ENCODE assay signal across 21 cellular contexts in the genomic region with DNA sequence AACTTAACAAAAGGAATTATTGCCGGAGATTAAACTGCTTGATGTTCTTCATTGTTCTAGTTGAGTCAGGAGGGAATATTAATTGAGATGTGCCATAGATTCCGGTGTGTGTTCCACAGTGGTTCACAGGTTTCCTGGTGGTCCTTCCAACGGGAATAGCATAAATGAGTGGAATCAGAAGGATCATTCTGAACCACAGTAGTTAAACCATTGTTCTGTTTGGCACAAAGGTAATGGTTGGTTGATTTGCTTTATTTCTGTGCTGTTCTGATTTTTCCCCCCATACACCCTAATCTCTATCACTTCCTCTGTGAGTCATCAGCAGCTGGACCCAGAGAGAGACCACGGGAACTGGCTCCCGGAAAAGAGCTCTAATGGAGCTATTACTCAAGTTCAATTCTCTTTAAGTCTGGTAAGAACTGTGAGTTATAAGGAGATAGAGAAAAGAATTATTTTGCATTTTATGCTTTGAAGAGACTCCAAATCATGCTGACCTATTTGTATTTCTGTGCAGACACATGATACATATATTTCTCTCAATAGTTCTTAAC.
DNase-seq lines count a peak whose midpoint lies in the region; ATAC-seq, FAIRE-seq and TF ChIP-seq lines count a peak whose summit lies in the region.
"Had no signal": no experiment of that assay in that cellular context is flagged by ENCODE, and none has a peak within 500 bp of the region (broad histone marks: within the 10 kb centered on the region; RNA-seq: fewer than 3 reads in every experiment).

No MANE protein-coding gene starts in this region.

- H3K79me2 ChIP-seq in PC-3 (ENCODE audit: low read length), result no peaks in the 10 kb centered on the region
- no peaks in the 10 kb centered on the region for H3K79me2 ChIP-seq in endothelial cell of umbilical vein (ENCODE audit: control insufficient read depth, insufficient read depth, low read length)

- WGBS in neuronal stem cell (ENCODE audit: extremely low coverage in 2 of 2, insufficient read length in 2 of 2, insufficient replicate concordance in 1 of 2), 2 donors, result no CpG with 5 or more reads among the region's 5 CpGs

- H3K27me3 ChIP-seq in PC-3 (ENCODE audit: low read length) (peaks cover 39% of the 10 kb centered on the region), endothelial cell of umbilical vein (ENCODE audit: control insufficient read depth in 2 of 2, insufficient read depth in 2 of 2, low read length in 2 of 2) (no peaks in the 10 kb centered on the region), neuronal stem cell (ENCODE audit: control insufficient read depth in 3 of 3, insufficient read depth in 3 of 3, low read depth in 1 of 3, low read length in 3 of 3) (no peaks in the 10 kb centered on the region)
- H3K27me3 ChIP-seq: cardiac muscle cell, left lung, pancreas had no signal

- CTCF ChIA-PET in PC-3 (lab: Charles Lee), result no interaction called here
- CTCF ChIA-PET in endothelial cell of umbilical vein (lab: Charles Lee), result interaction anchor here (0.6 to 2.3 kb wide), 5 partner anchors 15 to 420 kb away, joined by 3 to 7 read pairs (median 4); no protein-coding TSS in a partner anchor
- CTCF ChIA-PET in activated CD8-positive, alpha-beta memory T cell treated with anti-CD3 and anti-CD28 coated beads, Interleukin-2, amount 10 ng/mL, durations not matched to agents 7 days and 5 days (lab: Charles Lee), result no interaction called here

- H3K27ac Mint-ChIP-seq in activated CD8-positive, alpha-beta memory T cell treated with anti-CD3 and anti-CD28 coated beads, Interleukin-2, amount 10 ng/mL, durations not matched to agents 7 days and 5 days, result no peak overlapping the region
- H3K27ac Mint-ChIP-seq: activated naive CD4-positive, alpha-beta T cell treated with anti-CD3 and anti-CD28 coated beads, Interleukin-2, amount 50 U/mL, for 24 hours had no signal

- no peak overlapping the region for H4K91ac ChIP-seq in neuronal stem cell (ENCODE audit: low read depth, low read length, poor library complexity)

- no peaks in the 10 kb centered on the region for H3K79me1 ChIP-seq in neuronal stem cell (ENCODE audit: low read depth, low read length)

- peaks cover 4% of the 10 kb centered on the region for H3K9me3 Mint-ChIP-seq in activated CD8-positive, alpha-beta memory T cell treated with anti-CD3 and anti-CD28 coated beads, Interleukin-2, amount 10 ng/mL, durations not matched to agents 7 days and 5 days (ENCODE audit: low read depth)

- H3K36me3 ChIP-seq in PC-3 (ENCODE audit: low read depth, low read length), result no peaks in the 10 kb centered on the region
- no peaks in the 10 kb centered on the region for H3K36me3 ChIP-seq in endothelial cell of umbilical vein (ENCODE audit: control insufficient read depth in 2 of 2, extremely low read depth in 1 of 2, insufficient read depth in 2 of 2, low read length in 2 of 2)
- H3K36me3 ChIP-seq in neuronal stem cell (replicated peaks in 1 of 2; ENCODE audit: control insufficient read depth in 2 of 2, insufficient read depth in 2 of 2, low read length in 2 of 2), result no peaks in the 10 kb centered on the region
- H3K36me3 ChIP-seq: cardiac muscle cell, left lung, pancreas had no signal

- FAIRE-seq in endothelial cell of umbilical vein (lab: Jason Lieb, UNC), result peak; percentile 90
- FAIRE-seq: D721Med, pancreas had no signal

- H3K4me1 Mint-ChIP-seq in activated CD8-positive, alpha-beta memory T cell treated with anti-CD3 and anti-CD28 coated beads, Interleukin-2, amount 10 ng/mL, durations not matched to agents 7 days and 5 days, result no peaks in the 10 kb centered on the region
- H3K4me1 Mint-ChIP-seq: activated naive CD4-positive, alpha-beta T cell treated with anti-CD3 and anti-CD28 coated beads, Interleukin-2, amount 50 U/mL, for 24 hours had no signal

- POLR2A ChIA-PET in PC-3 (lab: Charles Lee; ENCODE audit: unreplicated experiment) (no interaction called here), endothelial cell of umbilical vein (lab: Charles Lee) (no interaction called here)

- H3K27ac ChIP-seq in PC-3 (ENCODE audit: low read length) (no peak overlapping the region), endothelial cell of umbilical vein (ENCODE audit: insufficient read depth, low read depth, low read length) (peak overlapping the region; percentile 80), neuronal stem cell (replicated peaks; ENCODE audit: low read length) (no peak overlapping the region)
- H3K27ac ChIP-seq: cardiac muscle cell, left lung, pancreas had no signal

- no peak overlapping the region for H3K4ac ChIP-seq in neuronal stem cell (ENCODE audit: low read length)

- H4K20me1 ChIP-seq in PC-3 (ENCODE audit: low read length) (no peaks in the 10 kb centered on the region), endothelial cell of umbilical vein (replicated peaks; ENCODE audit: control insufficient read depth, extremely low read depth, insufficient read depth, low read length) (no peaks in the 10 kb centered on the region)

- no peak overlapping the region for H2AK5ac ChIP-seq in neuronal stem cell (ENCODE audit: low read depth, low read length)

- H3K23ac ChIP-seq in neuronal stem cell (ENCODE audit: low read depth, low read length, poor library complexity), result no peak overlapping the region

- no peak overlapping the region for H2BK120ac ChIP-seq in neuronal stem cell (ENCODE audit: low read depth, low read length)

- H2BK15ac ChIP-seq in neuronal stem cell (ENCODE audit: low read length), result no peak overlapping the region

- TF ChIP-seq CTCF in PC-3 (conservative IDR thresholded peaks at IDR 0.05; ENCODE audit: low read depth, low read length) (no peak), endothelial cell of umbilical vein (IDR thresholded peaks at IDR 0.05; ENCODE audit: extremely low read depth in 1 of 2, insufficient read depth in 1 of 2, low read depth in 1 of 2, low read length in 2 of 2) (no peak)

- no peaks in the 10 kb centered on the region for H3K36me3 Mint-ChIP-seq in activated CD8-positive, alpha-beta memory T cell treated with anti-CD3 and anti-CD28 coated beads, Interleukin-2, amount 10 ng/mL, durations not matched to agents 7 days and 5 days
- H3K36me3 Mint-ChIP-seq: activated naive CD4-positive, alpha-beta T cell treated with anti-CD3 and anti-CD28 coated beads, Interleukin-2, amount 50 U/mL, for 24 hours had no signal

- no peak overlapping the region for H3K4me3 ChIP-seq in PC-3 (ENCODE audit: low read length)
- H3K4me3 ChIP-seq in endothelial cell of umbilical vein (replicated peaks in 1 of 3; ENCODE audit: insufficient read depth in 1 of 3, low read depth in 1 of 3, low read length in 3 of 3), result no peak overlapping the region
- H3K4me3 ChIP-seq in neuronal stem cell (ENCODE audit: low read length in 2 of 2), result no peak overlapping the region
- H3K4me3 ChIP-seq: cardiac muscle cell, left lung, pancreas had no signal

- H3K4me3 Mint-ChIP-seq in activated CD8-positive, alpha-beta memory T cell treated with anti-CD3 and anti-CD28 coated beads, Interleukin-2, amount 10 ng/mL, durations not matched to agents 7 days and 5 days, result no peak overlapping the region
- H3K4me3 Mint-ChIP-seq: activated naive CD4-positive, alpha-beta T cell treated with anti-CD3 and anti-CD28 coated beads, Interleukin-2, amount 50 U/mL, for 24 hours had no signal

- no peak for ATAC-seq in PC-3
- ATAC-seq in GM19395 (IDR thresholded peaks at IDR 0.05; ENCODE audit: unreplicated experiment), result no peak
- no peak for ATAC-seq in activated CD8-positive, alpha-beta memory T cell treated with anti-CD3 and anti-CD28 coated beads, Interleukin-2, amount 10 ng/mL, durations not matched to agents 7 days and 5 days
- ATAC-seq: left lung, pancreas had no signal

- no peak overlapping the region for H3K14ac ChIP-seq in neuronal stem cell (ENCODE audit: low read length)

- H3K4me2 ChIP-seq in PC-3 (ENCODE audit: low read length), result no peak overlapping the region
- peak overlapping the region; percentile 55 for H3K4me2 ChIP-seq in endothelial cell of umbilical vein (ENCODE audit: insufficient read depth, low read length)
- no peak overlapping the region for H3K4me2 ChIP-seq in neuronal stem cell (ENCODE audit: insufficient read depth, low read length, poor library complexity, severe bottlenecking)

- no peak overlapping the region for H2AFZ ChIP-seq in PC-3 (ENCODE audit: low read length)
- peak overlapping the region; percentile 96 for H2AFZ ChIP-seq in endothelial cell of umbilical vein (ENCODE audit: low read depth, low read length)
- H2AFZ ChIP-seq in neuronal stem cell (ENCODE audit: low read length), result peak overlapping the region; percentile 65

- dilution Hi-C loops in endothelial cell of umbilical vein (cut with MboI; ENCODE audit: extremely low pct_ligation_motif_present, low sequenced_read_pairs), result no loop called here

- no peaks in the 10 kb centered on the region for H3K9me1 ChIP-seq in endothelial cell of umbilical vein (replicated peaks; ENCODE audit: control insufficient read depth, extremely low read depth, insufficient read depth, low read length)

- no peaks in the 10 kb centered on the region for H3F3A ChIP-seq in PC-3 (ENCODE audit: low read length, unreplicated experiment)

- BruUV-seq in PC-3 (replicated peaks; lab: Mats Ljungman, UMichigan), result no TSS peak
- BruUV-seq in endothelial cell of umbilical vein (replicated peaks; lab: Mats Ljungman, UMichigan), result no TSS peak

- H2BK12ac ChIP-seq in neuronal stem cell (ENCODE audit: low read length), result no peak overlapping the region

- DNase-seq in HCEC 1CT (peak; percentile 41), PC-3 (peak; percentile 6), endothelial cell of umbilical vein (ENCODE audit: low read depth, low spot score) (peak; percentile 87), neuronal stem cell (ENCODE audit: low spot score) (no peak), NAMALWA (ENCODE audit: low spot score) (no peak)
- DNase-seq in activated T-cell treated with anti-CD3 and anti-CD28 coated beads, Interleukin-2, amount 50 U/mL, for 1 hour, result no peak
- DNase-seq in activated CD8-positive, alpha-beta memory T cell treated with anti-CD3 and anti-CD28 coated beads, Interleukin-2, amount 10 ng/mL, durations not matched to agents 7 days and 5 days, result no peak
- DNase-seq: activated CD4-positive, alpha-beta T cell treated with anti-CD3 and anti-CD28 coated beads for 4 hours; activated CD8-positive, alpha-beta memory T cell treated with anti-CD3 and anti-CD28 coated beads, Interleukin-2, amount 50 U/mL, for 4 hours; effector CD8-positive, alpha-beta T cell; left lung; NCI-H1417; NCI-H2227 treated with DMSO at 0.1 percent for 48 hours; pancreas; SIG-M5; stimulated activated naive CD4-positive, alpha-beta T cell; trophoblast cell had no signal

- H3K18ac ChIP-seq in neuronal stem cell (ENCODE audit: low read length), result no peak overlapping the region

- no peaks in the 10 kb centered on the region for H3K9me2 ChIP-seq in PC-3 (replicated peaks; ENCODE audit: low read length)

- no peak overlapping the region for H4K8ac ChIP-seq in neuronal stem cell (ENCODE audit: low read depth, low read length)

- intact Hi-C loops in PC-3 (cut with micrococcal nuclease), result no loop called here
- intact Hi-C loops in endothelial cell of umbilical vein (cut with micrococcal nuclease), result loop anchor here (1.0 to 2.0 kb wide), 2 partner anchors 12 to 224 kb away; no protein-coding TSS in a partner anchor

- no peaks in the 10 kb centered on the region for H3K27me3 Mint-ChIP-seq in activated CD8-positive, alpha-beta memory T cell treated with anti-CD3 and anti-CD28 coated beads, Interleukin-2, amount 10 ng/mL, durations not matched to agents 7 days and 5 days
- H3K27me3 Mint-ChIP-seq: activated naive CD4-positive, alpha-beta T cell treated with anti-CD3 and anti-CD28 coated beads, Interleukin-2, amount 50 U/mL, for 24 hours had no signal

- peak; percentile 17 for TF ChIP-seq POLR2A in endothelial cell of umbilical vein (IDR thresholded peaks at IDR 0.05; ENCODE audit: low read depth, low read length)

- H3K9me3 ChIP-seq in PC-3 (ENCODE audit: low read length), result no peaks in the 10 kb centered on the region
- no peaks in the 10 kb centered on the region for H3K9me3 ChIP-seq in endothelial cell of umbilical vein (replicated peaks; ENCODE audit: control insufficient read depth, insufficient read depth, low read length)
- H3K9me3 ChIP-seq in neuronal stem cell (replicated peaks in 1 of 2; ENCODE audit: control insufficient read depth in 2 of 2, insufficient read depth in 1 of 2, low read depth in 1 of 2, low read length in 2 of 2), result no peaks in the 10 kb centered on the region
- H3K9me3 ChIP-seq: left lung, pancreas had no signal

- H3K9ac ChIP-seq in PC-3 (ENCODE audit: low read length) (no peak overlapping the region), endothelial cell of umbilical vein (replicated peaks; ENCODE audit: extremely low read depth, insufficient read depth, low read length) (no peak overlapping the region), neuronal stem cell (ENCODE audit: low read depth, low read length, poor library complexity) (no peak overlapping the region)

- no peaks in the 10 kb centered on the region for H3K4me1 ChIP-seq in PC-3 (ENCODE audit: insufficient read depth, low read length)
- peaks cover 13% of the 10 kb centered on the region for H3K4me1 ChIP-seq in endothelial cell of umbilical vein (ENCODE audit: control insufficient read depth, extremely low read depth, insufficient read depth, low read length)
- H3K4me1 ChIP-seq in neuronal stem cell (ENCODE audit: control insufficient read depth in 2 of 2, insufficient read depth in 1 of 2, low read depth in 1 of 2, low read length in 2 of 2), result peaks cover 1 to 5% of the 10 kb centered on the region in 2 donors
- H3K4me1 ChIP-seq: left lung, pancreas had no signal

- H2BK5ac ChIP-seq in neuronal stem cell (ENCODE audit: low read length), result no peak overlapping the region

Comparison
In these comparisons a context has a peak if more than half of its experiments do, and no peak if none do; other contexts are left out.
1. DNase-seq: peak in HCEC 1CT (single experiment), PC-3 (single experiment) and endothelial cell of umbilical vein (single experiment); none in neuronal stem cell (single experiment), activated T-cell treated with anti-CD3 and anti-CD28 coated beads, Interleukin-2, amount 50 U/mL, for 1 hour (single experiment), NAMALWA (single experiment) and activated CD8-positive, alpha-beta memory T cell treated with anti-CD3 and anti-CD28 coated beads, Interleukin-2, amount 10 ng/mL, durations not matched to agents 7 days and 5 days (single experiment).